8 cellular contexts compared by ENCODE assay signal in genomic region chr3:43161684-43162512, GRCh38. TPM values are rescaled to one million over a fixed set of nuclear protein-coding genes. Genes with fewer than 3 reads are reported as not detected.
DNase-seq lines count a peak whose midpoint lies in the region; ATAC-seq and TF ChIP-seq lines count a peak whose summit lies in the region.

No MANE protein-coding gene starts in this region.

- H3K36me3 ChIP-seq in heart left ventricle (no peaks in the 10 kb centered on the region), right atrium auricular region (no peaks in the 10 kb centered on the region), neutrophil (no peaks in the 10 kb centered on the region)

- WGBS in heart left ventricle, 4 donors: 38 to 50% (median 45%) methylated on average over 9 of the region's 9 CpGs

- ATAC-seq in heart left ventricle (peak in 3 of 4 donors; percentile 51 to 81 (median 65)), GM21447 (IDR thresholded peaks at IDR 0.05; ENCODE audit: unreplicated experiment) (no peak)

- H3K27me3 ChIP-seq in heart left ventricle (no peaks in the 10 kb centered on the region), right atrium auricular region (no peaks in the 10 kb centered on the region), neutrophil (no peaks in the 10 kb centered on the region)

- DNase-seq in heart left ventricle (no peak), right atrium auricular region (ENCODE audit: low spot score) (no peak), SKM-1 (lab: John Stamatoyannopoulos, UW; ENCODE audit: unreplicated experiment) (peak; percentile 19), epithelial cell of esophagus (ENCODE audit: low read depth) (peak; percentile 63)
- DNase-seq in stimulated activated CD4-positive, alpha-beta T cell treated with anti-CD3 and anti-CD28 coated beads, Interleukin-4, amount 100 ng/mL, for 24 hours: no peak
- no peak for DNase-seq in stimulated activated CD4-positive, alpha-beta T cell treated with anti-CD3 and anti-CD28 coated beads, Interleukin-4, amount 100 ng/mL, for 4 hours

- H3K4me1 ChIP-seq in heart left ventricle: peaks cover 0 to 16% (median 10%) of the 10 kb centered on the region in 12 donors
- H3K4me1 ChIP-seq in right atrium auricular region: peaks cover 0 to 11% of the 10 kb centered on the region in 2 donors
- H3K4me1 ChIP-seq in neutrophil (ENCODE audit: control insufficient read depth in 1 of 2, insufficient read depth in 1 of 2, low read depth in 1 of 2, low read length in 1 of 2): peaks cover 0 to 9% of the 10 kb centered on the region in 2 experiments

- peaks cover 0 to 19% (median 8%) of the 10 kb centered on the region in 12 donors for H3K9me3 ChIP-seq in heart left ventricle
- peaks cover 0 to 14% of the 10 kb centered on the region in 2 donors for H3K9me3 ChIP-seq in right atrium auricular region
- no peaks in the 10 kb centered on the region for H3K9me3 ChIP-seq in neutrophil

- intact Hi-C loops in heart left ventricle (cut with DNase I): loop anchor here (1.0 to 10.0 kb wide), 15 partner anchors 53 to 341 kb away; partner anchors contain the start of gene SNRK (in 7 of the 10)

- TF ChIP-seq CTCF in heart left ventricle (IDR thresholded peaks at IDR 0.05): peak; percentile 30 to 68 (median 57)
- TF ChIP-seq CTCF in right atrium auricular region (IDR thresholded peaks at IDR 0.05): peak in 1 of 2 donors; percentile 65
- peak; percentile 50 for TF ChIP-seq CTCF in epithelial cell of esophagus (IDR thresholded peaks at IDR 0.05; ENCODE audit: insufficient read depth, low read depth, low read length, missing control alignments)
- TF ChIP-seq CTCF in neutrophil (IDR thresholded peaks at IDR 0.05): peak; percentile 9

- peak overlapping the region in 6 of 12 donors; percentile 38 to 73 (median 52) for H3K27ac ChIP-seq in heart left ventricle
- H3K27ac ChIP-seq in right atrium auricular region: no peak overlapping the region
- no peak overlapping the region for H3K27ac ChIP-seq in neutrophil

- H3K4me3 ChIP-seq in heart left ventricle (peak overlapping the region in 4 of 12 donors; percentile 9 to 19 (median 14)), right atrium auricular region (no peak overlapping the region), epithelial cell of esophagus (ENCODE audit: low read length) (no peak overlapping the region), neutrophil (ENCODE audit: low read depth in 1 of 2, low read length in 1 of 2) (no peak overlapping the region)

- TF ChIP-seq POLR2A in heart left ventricle (IDR thresholded peaks at IDR 0.05): no peak

RNA-seq across cellular contexts. Expression of gene POMGNT2, which starts 56.0 kb away (rescaled TPM):
- total RNA-seq in heart left ventricle (10 to 100 TPM; 13.8 to 36.0 (median 18.5) TPM), right atrium auricular region (10 to 100 TPM; 28.0 to 33.1 TPM)
- polyA plus RNA-seq in heart left ventricle: 10 to 100 TPM in 1 of 2 donors, 1 to 10 TPM in 1; 9.1 to 22.4 TPM

Comparison
In these comparisons a context has a peak if more than half of its experiments do, and no peak if none do; other contexts are left out.
1. DNase-seq: peak in SKM-1 (single experiment) and epithelial cell of esophagus (single experiment); none in heart left ventricle (0 of 5), right atrium auricular region (single experiment), stimulated activated CD4-positive, alpha-beta T cell treated with anti-CD3 and anti-CD28 coated beads, Interleukin-4, amount 100 ng/mL, for 24 hours (single experiment) and stimulated activated CD4-positive, alpha-beta T cell treated with anti-CD3 and anti-CD28 coated beads, Interleukin-4, amount 100 ng/mL, for 4 hours (0 of 2).